ENCODE assay signal across 16 cellular contexts in the genomic region with DNA sequence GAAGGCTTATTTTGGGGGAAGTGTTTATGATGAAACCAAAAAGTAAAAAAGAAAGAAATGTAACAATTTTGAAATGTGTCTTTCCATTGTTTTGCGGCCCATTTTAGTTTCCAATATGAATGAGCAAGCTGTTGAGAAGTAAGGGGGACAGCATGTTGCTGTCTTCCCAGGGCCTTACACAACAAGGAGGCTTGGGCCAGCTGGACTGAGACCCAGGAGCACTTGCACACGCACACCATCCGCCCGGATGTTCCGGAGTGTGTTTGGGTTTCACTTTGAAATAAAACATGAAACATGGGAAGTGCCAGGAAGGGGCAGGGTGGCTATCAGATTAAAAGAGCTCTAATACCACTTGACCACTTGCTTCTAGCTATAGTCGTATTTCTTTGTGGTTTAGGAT.
DNase-seq lines count a peak whose midpoint lies in the region; ATAC-seq and TF ChIP-seq lines count a peak whose summit lies in the region.
"Had no signal": no experiment of that assay in that cellular context is flagged by ENCODE, and none has a peak within 500 bp of the region (broad histone marks: within the 10 kb centered on the region; RNA-seq: fewer than 3 reads in every experiment).

No MANE protein-coding gene starts in this region.

- H2AFZ ChIP-seq in ACC112 (ENCODE audit: low read length, unreplicated experiment): peak overlapping the region; percentile 77

- H3K27me3 Mint-ChIP-seq in activated naive CD4-positive, alpha-beta T cell treated with anti-CD3 and anti-CD28 coated beads for 36 hours (ENCODE audit: low read depth): no peaks in the 10 kb centered on the region

- H3K4me1 ChIP-seq in ACC112 (ENCODE audit: control insufficient read depth, insufficient read depth, low read length, unreplicated experiment): peaks cover 17% of the 10 kb centered on the region
- no peaks in the 10 kb centered on the region for H3K4me1 ChIP-seq in colonic mucosa
- peaks cover 0 to 35% (median 7%) of the 10 kb centered on the region in 4 donors for H3K4me1 ChIP-seq in sigmoid colon

- H3K27me3 ChIP-seq in ACC112 (ENCODE audit: insufficient read depth, low read length): no peaks in the 10 kb centered on the region
- H3K27me3 ChIP-seq in colonic mucosa: no peaks in the 10 kb centered on the region
- no peaks in the 10 kb centered on the region for H3K27me3 ChIP-seq in sigmoid colon

- TF ChIP-seq CTCF in colonic mucosa (IDR thresholded peaks at IDR 0.05): no peak
- TF ChIP-seq CTCF in sigmoid colon (IDR thresholded peaks at IDR 0.05): no peak

- no peaks in the 10 kb centered on the region for H3K79me2 ChIP-seq in ACC112 (ENCODE audit: control insufficient read depth, insufficient read depth, low read length, unreplicated experiment)

- intact Hi-C loops in colonic mucosa (cut with DNase I): no loop called here
- intact Hi-C loops in left ventricle myocardium superior (cut with micrococcal nuclease): no loop called here
- intact Hi-C loops in sigmoid colon (cut with DNase I): loop anchor here (5.0 to 10.0 kb wide), 2 partner anchors 65 to 142 kb away; a partner anchor contains a TSS
- intact Hi-C loops in activated naive CD4-positive, alpha-beta T cell treated with anti-CD3 and anti-CD28 coated beads for 36 hours (cut with micrococcal nuclease): no loop called here

- H3K36me3 Mint-ChIP-seq in activated naive CD4-positive, alpha-beta T cell treated with anti-CD3 and anti-CD28 coated beads for 36 hours (ENCODE audit: low read depth): no peaks in the 10 kb centered on the region
- H3K36me3 Mint-ChIP-seq: activated naive CD8-positive, alpha-beta T cell treated with anti-CD3 and anti-CD28 coated beads, Interleukin-2, amount 10 ng/mL, durations not matched to agents 7 days and 5 days; CD8-positive, alpha-beta memory T cell had no signal

- H3K27ac Mint-ChIP-seq in activated naive CD4-positive, alpha-beta T cell treated with anti-CD3 and anti-CD28 coated beads for 36 hours: no peak overlapping the region
- H3K27ac Mint-ChIP-seq: activated naive CD8-positive, alpha-beta T cell treated with anti-CD3 and anti-CD28 coated beads, Interleukin-2, amount 10 ng/mL, durations not matched to agents 7 days and 5 days; CD8-positive, alpha-beta memory T cell had no signal

- H3K4me3 ChIP-seq in ACC112 (ENCODE audit: low read depth, low read length) (peak overlapping the region; percentile 75), colonic mucosa (no peak overlapping the region), sigmoid colon (no peak overlapping the region)
- H3K4me3 ChIP-seq: SK-N-MC had no signal

- H3K9ac ChIP-seq in colonic mucosa (ENCODE audit: low read depth in 2 of 2, low read length in 2 of 2): no peak overlapping the region

- DNase-seq in colonic mucosa (peak; percentile 28), left ventricle myocardium superior (peak; percentile 75), sigmoid colon (peak; percentile 92), NCI-H82 treated with DMSO at 0.1 percent for 48 hours (lab: John Stamatoyannopoulos, UW; ENCODE audit: unreplicated experiment) (no peak)
- no peak for DNase-seq in activated naive CD4-positive, alpha-beta T cell treated with anti-CD3 and anti-CD28 coated beads for 36 hours
- DNase-seq in activated CD8-positive, alpha-beta memory T cell treated with anti-CD3 and anti-CD28 coated beads, Interleukin-2, amount 50 U/mL, for 4 hours: no peak
- DNase-seq: 8988T; activated naive CD8-positive, alpha-beta T cell treated with anti-CD3 and anti-CD28 coated beads, Interleukin-2, amount 10 ng/mL, durations not matched to agents 7 days and 5 days; activated T-cell treated with anti-CD3 and anti-CD28 coated beads, Interleukin-2, amount 50 U/mL, for 4 hours; CD8-positive, alpha-beta memory T cell; NCI-H446; stimulated activated CD4-positive, alpha-beta T cell treated with anti-CD3 and anti-CD28 coated beads, Interleukin-1b, Interleukin-23, amount 100 ng/mL, for 48 hours had no signal

- H3K9me3 ChIP-seq in colonic mucosa (no peaks in the 10 kb centered on the region), sigmoid colon (no peaks in the 10 kb centered on the region)

- peak in 2 of 4 donors; percentile 7 to 9 for TF ChIP-seq EP300 in sigmoid colon (IDR thresholded peaks at IDR 0.05)

- WGBS in sigmoid colon, 2 donors: 73 to 82% methylated on average over 6 of the region's 6 CpGs

- ATAC-seq in left ventricle myocardium superior (peak; percentile 97), HG03097 (IDR thresholded peaks at IDR 0.05; ENCODE audit: low FRiP score, unreplicated experiment) (no peak)
- ATAC-seq: activated T-cell treated with anti-CD3 and anti-CD28 coated beads, Interleukin-2, amount 50 U/mL, for 4 hours; left colon had no signal

- H3K36me3 ChIP-seq in ACC112 (ENCODE audit: insufficient read depth, low read length) (no peaks in the 10 kb centered on the region), colonic mucosa (no peaks in the 10 kb centered on the region), sigmoid colon (no peaks in the 10 kb centered on the region)

- no peak overlapping the region for H3K4me3 Mint-ChIP-seq in activated naive CD4-positive, alpha-beta T cell treated with anti-CD3 and anti-CD28 coated beads for 36 hours
- H3K4me3 Mint-ChIP-seq: activated naive CD8-positive, alpha-beta T cell treated with anti-CD3 and anti-CD28 coated beads, Interleukin-2, amount 10 ng/mL, durations not matched to agents 7 days and 5 days; activated T-cell treated with anti-CD3 and anti-CD28 coated beads, Interleukin-2, amount 50 U/mL, for 4 hours; CD8-positive, alpha-beta memory T cell had no signal

- H3K27ac ChIP-seq in ACC112 (ENCODE audit: low read depth, low read length): peak overlapping the region; percentile 64
- H3K27ac ChIP-seq in colonic mucosa: no peak overlapping the region
- H3K27ac ChIP-seq in sigmoid colon: peak overlapping the region; percentile 32 to 69 (median 58)
- H3K27ac ChIP-seq: SK-N-MC had no signal

- H3K4me1 Mint-ChIP-seq in activated naive CD4-positive, alpha-beta T cell treated with anti-CD3 and anti-CD28 coated beads for 36 hours (ENCODE audit: low read depth): no peaks in the 10 kb centered on the region
- H3K4me1 Mint-ChIP-seq: activated naive CD8-positive, alpha-beta T cell treated with anti-CD3 and anti-CD28 coated beads, Interleukin-2, amount 10 ng/mL, durations not matched to agents 7 days and 5 days; CD8-positive, alpha-beta memory T cell had no signal

- H3K9me3 Mint-ChIP-seq in activated naive CD4-positive, alpha-beta T cell treated with anti-CD3 and anti-CD28 coated beads for 36 hours: no peaks in the 10 kb centered on the region
- H3K9me3 Mint-ChIP-seq: activated naive CD8-positive, alpha-beta T cell treated with anti-CD3 and anti-CD28 coated beads, Interleukin-2, amount 10 ng/mL, durations not matched to agents 7 days and 5 days had no signal

- no peak for TF ChIP-seq POLR2A in sigmoid colon (IDR thresholded peaks at IDR 0.05)

- CTCF ChIA-PET in activated naive CD4-positive, alpha-beta T cell treated with anti-CD3 and anti-CD28 coated beads for 36 hours (lab: Charles Lee): interaction anchor here (0.6 kb wide), 1 partner anchor 91 kb away, joined by 3 read pairs; no protein-coding TSS in a partner anchor

Comparison
In these comparisons a context has a peak if more than half of its experiments do, and no peak if none do; other contexts are left out.
1. DNase-seq: peak in colonic mucosa (single experiment), left ventricle myocardium superior (single experiment) and sigmoid colon (single experiment); none in activated naive CD4-positive, alpha-beta T cell treated with anti-CD3 and anti-CD28 coated beads for 36 hours (single experiment), NCI-H82 treated with DMSO at 0.1 percent for 48 hours (single experiment) and activated CD8-positive, alpha-beta memory T cell treated with anti-CD3 and anti-CD28 coated beads, Interleukin-2, amount 50 U/mL, for 4 hours (single experiment).